Comparison of ENCODE assay signal across 8 cellular contexts in the genomic region with DNA sequence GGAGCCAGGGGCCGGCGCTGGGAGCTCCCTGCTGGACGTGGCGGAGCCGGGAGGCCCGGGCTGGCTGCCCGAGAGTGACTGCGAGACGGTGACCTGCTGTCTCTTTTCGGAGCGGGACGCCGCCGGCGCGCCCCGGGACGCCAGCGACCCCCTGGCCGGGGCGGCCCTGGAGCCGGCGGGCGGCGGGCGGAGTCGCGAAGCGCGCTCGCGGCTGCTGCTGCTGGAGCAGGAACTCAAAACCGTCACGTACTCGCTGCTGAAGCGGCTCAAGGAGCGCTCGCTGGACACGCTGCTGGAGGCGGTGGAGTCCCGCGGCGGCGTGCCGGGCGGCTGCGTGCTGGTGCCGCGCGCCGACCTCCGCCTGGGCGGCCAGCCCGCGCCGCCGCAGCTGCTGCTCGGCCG. TPM values are rescaled to one million over a fixed set of nuclear protein-coding genes. Genes with fewer than 3 reads are reported as not detected.
DNase-seq lines count a peak whose midpoint lies in the region; ATAC-seq, FAIRE-seq and TF ChIP-seq lines count a peak whose summit lies in the region.

No MANE protein-coding gene starts in this region.

- H3K36me3 ChIP-seq in BLaER1 (no peaks in the 10 kb centered on the region), astrocyte (ENCODE audit: insufficient read depth, low read length) (no peaks in the 10 kb centered on the region), upper lobe of left lung (peaks cover 0 to 38% (median 7%) of the 10 kb centered on the region in 4 donors)

- TF ChIP-seq EP300 in upper lobe of left lung (IDR thresholded peaks at IDR 0.05): no peak

- no peaks in the 10 kb centered on the region for H3K9me3 Mint-ChIP-seq in astrocyte (ENCODE audit: unreplicated experiment)

- peaks cover 42% of the 10 kb centered on the region for H3K79me2 ChIP-seq in astrocyte (ENCODE audit: insufficient read depth, low read length)

- no peaks in the 10 kb centered on the region for H3K9me3 ChIP-seq in BLaER1
- H3K9me3 ChIP-seq in astrocyte (ENCODE audit: insufficient read depth, low read depth, low read length): no peaks in the 10 kb centered on the region
- H3K9me3 ChIP-seq in upper lobe of left lung: no peaks in the 10 kb centered on the region

- peaks cover 18% of the 10 kb centered on the region for H3K27me3 Mint-ChIP-seq in astrocyte (ENCODE audit: low read depth, unreplicated experiment)

- no peak overlapping the region for H3K4me3 Mint-ChIP-seq in astrocyte (ENCODE audit: unreplicated experiment)

- TF ChIP-seq CTCF in HL-60 (IDR thresholded peaks at IDR 0.05; ENCODE audit: insufficient read depth, low read length) (no peak), astrocyte (IDR thresholded peaks at IDR 0.05; ENCODE audit: insufficient read depth, low read depth, low read length) (no peak), upper lobe of left lung (IDR thresholded peaks at IDR 0.05) (no peak)

- H3K27me3 ChIP-seq in BLaER1 (peaks cover 54% of the 10 kb centered on the region), HL-60 (ENCODE audit: insufficient read depth, poor library complexity, severe bottlenecking) (no peaks in the 10 kb centered on the region), astrocyte (ENCODE audit: insufficient read depth, low read length) (no peaks in the 10 kb centered on the region), upper lobe of left lung (peaks cover 0 to 11% (median 0%) of the 10 kb centered on the region in 4 donors)

- H3K4me1 ChIP-seq in BLaER1 (peaks cover 33% of the 10 kb centered on the region), astrocyte (ENCODE audit: insufficient read depth, low read length) (peaks cover 13% of the 10 kb centered on the region), upper lobe of left lung (peaks cover 12 to 61% (median 37%) of the 10 kb centered on the region in 4 donors)

- TF ChIP-seq POLR2A in upper lobe of left lung (IDR thresholded peaks at IDR 0.05): peak in 1 of 4 donors; percentile 15

- FAIRE-seq in astrocyte (lab: Jason Lieb, UNC): no peak

- H3K27ac Mint-ChIP-seq in astrocyte (ENCODE audit: unreplicated experiment): no peak overlapping the region

- H4K20me1 ChIP-seq in BLaER1: peaks cover 41% of the 10 kb centered on the region
- H4K20me1 ChIP-seq in astrocyte (ENCODE audit: insufficient read depth, low read length): peaks cover 36% of the 10 kb centered on the region

- H3K36me3 Mint-ChIP-seq in astrocyte (ENCODE audit: low read depth, unreplicated experiment): peaks cover under 1% of the 10 kb centered on the region

- H2AFZ ChIP-seq in astrocyte (ENCODE audit: low read depth, low read length): peak overlapping the region; percentile 33

- ATAC-seq in upper lobe of left lung (ENCODE audit: low FRiP score in 2 of 2): no peak
- no peak for ATAC-seq in HG03025 (IDR thresholded peaks at IDR 0.05; ENCODE audit: low FRiP score, unreplicated experiment)
- ATAC-seq in GM19452 (IDR thresholded peaks at IDR 0.05; ENCODE audit: unreplicated experiment): no peak

- H3K9ac ChIP-seq in BLaER1: peak overlapping the region; percentile 49; the same call in 1 of the 2 replicates
- H3K9ac ChIP-seq in astrocyte (ENCODE audit: low read length): peak overlapping the region; percentile 82

- 1% methylated on average over 19 of the region's 59 CpGs; no CpG with 5 or more reads in 1 of the 2 donors for WGBS in upper lobe of left lung, 2 donors

- H3K27ac ChIP-seq in BLaER1: no peak overlapping the region
- no peak overlapping the region for H3K27ac ChIP-seq in HL-60 (replicated peaks)
- no peak overlapping the region for H3K27ac ChIP-seq in astrocyte (ENCODE audit: low read depth, low read length)
- H3K27ac ChIP-seq in upper lobe of left lung: peak overlapping the region; percentile 84 to 90 (median 88)

- H3K4me3 ChIP-seq in BLaER1: peak overlapping the region; percentile 71
- peak overlapping the region; percentile 62 for H3K4me3 ChIP-seq in HL-60 (replicated peaks; ENCODE audit: insufficient read depth, low read length)
- H3K4me3 ChIP-seq in astrocyte (ENCODE audit: insufficient read depth, low read depth, low read length): peak overlapping the region; percentile 82
- peak overlapping the region; percentile 61 to 90 (median 76) for H3K4me3 ChIP-seq in upper lobe of left lung

- peak overlapping the region; percentile 97 for H3K4me2 ChIP-seq in BLaER1
- H3K4me2 ChIP-seq in astrocyte (ENCODE audit: low read length): peak overlapping the region; percentile 97

- peak in 1 of 2 experiments; percentile 62 for DNase-seq in HL-60 (ENCODE audit: low read depth in 1 of 2, low spot score in 1 of 2)
- DNase-seq in astrocyte (ENCODE audit: low read depth): peak; percentile 45
- DNase-seq in kidney tubule cell (ENCODE audit: low spot score): peak; percentile 65
- peak in 1 of 2 donors; percentile 32 for DNase-seq in upper lobe of left lung
- DNase-seq in middle frontal gyrus (ENCODE audit: extremely low spot score, low spot score): no peak

- H3K4me1 Mint-ChIP-seq in astrocyte (ENCODE audit: low read depth, unreplicated experiment): peaks cover 9% of the 10 kb centered on the region

RNA-seq across cellular contexts. Expression of a gene that starts 1.5 kb away (rescaled TPM):
- total RNA-seq in astrocyte: 2.7 and 4.0 TPM in 2 replicates
- total RNA-seq in upper lobe of left lung: 100 to 1,000 TPM in 3 of 6 donors, 10 to 100 TPM in 3; 76.6 to 377 (median 102) TPM

Comparison
In these comparisons a context has a peak if more than half of its experiments do, and no peak if none do; other contexts are left out.
1. H3K27ac ChIP-seq: peak in upper lobe of left lung (4 of 4); none in BLaER1 (single experiment), HL-60 (single experiment) and astrocyte (single experiment).
2. RNA of a gene that starts 1.5 kb away (total RNA-seq): 76.6 to 377 TPM in upper lobe of left lung; 2.7 to 4.0 TPM in astrocyte; every median in the first group is over 10 times any median in the second.
3. Peak in every context shown above with its lines, with median percentiles within 50 percentile points of each other: H3K4me3 ChIP-seq.